Comparison of ENCODE assay signal across 8 cellular contexts in genomic region chrX:17376381-17377046, GRCh38. TPM values are rescaled to one million over a fixed set of nuclear protein-coding genes. Genes with fewer than 3 reads are reported as not detected.
A peak's percentile ranks its signal among the peaks of the same experiment; 100 is the strongest.
DNase-seq lines count a peak whose midpoint lies in the region; ATAC-seq and TF ChIP-seq lines count a peak whose summit lies in the region.
"Had no signal": no experiment of that assay in that cellular context is flagged by ENCODE, and none has a peak within 500 bp of the region (broad histone marks: within the 10 kb centered on the region; RNA-seq: fewer than 3 reads in every experiment).

No MANE protein-coding gene starts in this region.

- no peaks in the 10 kb centered on the region for H3K27me3 ChIP-seq in hepatocyte

- H3K4me1 ChIP-seq in hepatocyte (ENCODE audit: insufficient read depth), result no peaks in the 10 kb centered on the region

- H4K20me1 ChIP-seq in hepatocyte (ENCODE audit: insufficient read depth, poor library complexity, severe bottlenecking), result no peaks in the 10 kb centered on the region

- H3K79me2 ChIP-seq in hepatocyte, result no peaks in the 10 kb centered on the region

- H3K9me3 ChIP-seq in hepatocyte (ENCODE audit: low read depth), result no peaks in the 10 kb centered on the region

- peak overlapping the region; percentile 89 for H3K4me2 ChIP-seq in hepatocyte

- TF ChIP-seq CTCF in WI38 (IDR thresholded peaks at IDR 0.05; ENCODE audit: low read depth, low read length), result no peak
- TF ChIP-seq CTCF in hepatocyte (IDR thresholded peaks at IDR 0.05; ENCODE audit: poor library complexity), result no peak
- TF ChIP-seq CTCF in GM13977 (IDR thresholded peaks at IDR 0.05; ENCODE audit: extremely low read depth, insufficient read depth, missing control alignments), result no peak

- no peak overlapping the region for H3K27ac ChIP-seq in hepatocyte
- H3K27ac ChIP-seq: HL-60 had no signal

- no peaks in the 10 kb centered on the region for H3K4me1 Mint-ChIP-seq in stimulated activated naive B cell treated with anti-CD40 and anti-IgM and Interleukin-4, amounts not matched to agents 10 μg/mL and 1 μg/mL and 100 μg/mL, for 72 hours

- H3K9me3 Mint-ChIP-seq in stimulated activated naive B cell treated with anti-CD40 and anti-IgM and Interleukin-4, amounts not matched to agents 10 μg/mL and 1 μg/mL and 100 μg/mL, for 72 hours, result peaks cover 4 to 11% of the 10 kb centered on the region in 2 donors

- H3K27me3 Mint-ChIP-seq in stimulated activated naive B cell treated with anti-CD40 and anti-IgM and Interleukin-4, amounts not matched to agents 10 μg/mL and 1 μg/mL and 100 μg/mL, for 72 hours, result peaks cover 37 to 38% of the 10 kb centered on the region in 2 donors

- no peak overlapping the region for H2AFZ ChIP-seq in hepatocyte

- H3K4me3 Mint-ChIP-seq in stimulated activated naive B cell treated with anti-CD40 and anti-IgM and Interleukin-4, amounts not matched to agents 10 μg/mL and 1 μg/mL and 100 μg/mL, for 72 hours, result peak overlapping the region; percentile 6 to 9

- DNase-seq in HK-2 (ENCODE audit: unreplicated experiment) (peak; percentile 59), hepatocyte (ENCODE audit: low spot score) (peak; percentile 34), GM13977 (ENCODE audit: low spot score) (no peak), mesenteric fat pad (ENCODE audit: low spot score) (no peak), GOT3 (lab: John Stamatoyannopoulos, UW) (no peak)
- no peak for DNase-seq in stimulated activated naive B cell treated with anti-CD40 and anti-IgM and Interleukin-4, amounts not matched to agents 10 μg/mL and 1 μg/mL and 100 μg/mL, for 72 hours

- ATAC-seq in stimulated activated naive B cell treated with anti-CD40 and anti-IgM and Interleukin-4, amounts not matched to agents 10 μg/mL and 1 μg/mL and 100 μg/mL, for 72 hours (replicated peaks), result peak; percentile 27 to 38

- H3K4me3 ChIP-seq in WI38 (ENCODE audit: low read depth, low read length), result peak overlapping the region; percentile 58
- peak overlapping the region; percentile 64 for H3K4me3 ChIP-seq in hepatocyte

- peak overlapping the region; percentile 59 for H3K27ac Mint-ChIP-seq in stimulated activated naive B cell treated with anti-CD40 and anti-IgM and Interleukin-4, amounts not matched to agents 10 μg/mL and 1 μg/mL and 100 μg/mL, for 72 hours

- no peaks in the 10 kb centered on the region for H3K9me2 ChIP-seq in hepatocyte (replicated peaks; ENCODE audit: insufficient read depth)

- WGBS in hepatocyte (ENCODE audit: low lambda C conversion rate, missing lambda C conversion rate), result 37% methylated on average over 36 of the region's 37 CpGs

- H3K36me3 ChIP-seq in hepatocyte (replicated peaks; ENCODE audit: insufficient read depth, low read depth), result no peaks in the 10 kb centered on the region

- in situ Hi-C loops in GM13977 (cut with MboI; ENCODE audit: low pct_unique_long_range_greater_than_20kb, low sequenced_read_pairs, unreplicated experiment), result no loop called here

- no peaks in the 10 kb centered on the region for H3K36me3 Mint-ChIP-seq in stimulated activated naive B cell treated with anti-CD40 and anti-IgM and Interleukin-4, amounts not matched to agents 10 μg/mL and 1 μg/mL and 100 μg/mL, for 72 hours

RNA-seq across cellular contexts. Expression of gene NHS, which starts 1.5 kb away (rescaled TPM):
- total RNA-seq in hepatocyte (2.7 and 3.1 TPM in 2 replicates), mesenteric fat pad (11.4 TPM)
- 0.35 and 1.2 TPM in 2 replicates for polyA plus RNA-seq in hepatocyte

Comparison
In these comparisons a context has a peak if more than half of its experiments do, and no peak if none do; other contexts are left out.
1. DNase-seq: peak in HK-2 (single experiment) and hepatocyte (single experiment); none in stimulated activated naive B cell treated with anti-CD40 and anti-IgM and Interleukin-4, amounts not matched to agents 10 μg/mL and 1 μg/mL and 100 μg/mL, for 72 hours (single experiment), GM13977 (single experiment), mesenteric fat pad (single experiment) and GOT3 (single experiment).